Comparison of ENCODE assay signal across 9 cellular contexts in genomic region chr15:70722266-70723123, GRCh38. TPM values are rescaled to one million over a fixed set of nuclear protein-coding genes. Genes with fewer than 3 reads are reported as not detected.
DNase-seq lines count a peak whose midpoint lies in the region; ATAC-seq and TF ChIP-seq lines count a peak whose summit lies in the region.
"Had no signal": no experiment of that assay in that cellular context is flagged by ENCODE, and none has a peak within 500 bp of the region (broad histone marks: within the 10 kb centered on the region; RNA-seq: fewer than 3 reads in every experiment).

No MANE protein-coding gene starts in this region.

- H3K4me3 ChIP-seq in mammary epithelial cell (replicated peaks in 1 of 3; ENCODE audit: insufficient read depth in 1 of 3, low read depth in 2 of 3, low read length in 3 of 3) (no peak overlapping the region), lung (no peak overlapping the region)

- no peaks in the 10 kb centered on the region for H3K9me3 ChIP-seq in mammary epithelial cell (replicated peaks; ENCODE audit: insufficient read depth, low read length)
- no peaks in the 10 kb centered on the region for H3K9me3 ChIP-seq in lung (ENCODE audit: control insufficient read depth in 2 of 2, insufficient read depth in 1 of 2, low read length in 1 of 2)

- 82% methylated on average over 3 of the region's 3 CpGs for WGBS in mammary epithelial cell (ENCODE audit: low coverage, missing lambda C conversion rate)
- 69 to 83% methylated on average over 3 of the region's 3 CpGs for WGBS in lung, 2 donors

- dilution Hi-C loops in mammary epithelial cell (cut with HindIII; ENCODE audit: low sequenced_read_pairs) = no loop called here

- no peak overlapping the region for H3K9ac ChIP-seq in mammary epithelial cell (ENCODE audit: insufficient read depth, low read length)

- H3K79me2 ChIP-seq in mammary epithelial cell (ENCODE audit: insufficient read depth, low read length) = peaks cover 19% of the 10 kb centered on the region

- ATAC-seq in lung (ENCODE audit: insufficient read depth, low FRiP score) = no peak
- no peak for ATAC-seq in activated naive CD4-positive, alpha-beta T cell treated with anti-CD3 and anti-CD28 coated beads, Interleukin-2, amount 50 U/mL, for 72 hours
- no peak for ATAC-seq in HG03520 (IDR thresholded peaks at IDR 0.05; ENCODE audit: unreplicated experiment)
- ATAC-seq: activated T-cell treated with anti-CD3 and anti-CD28 coated beads, Interleukin-2, amount 50 U/mL, for 72 hours had no signal

- no peaks in the 10 kb centered on the region for H3K4me1 ChIP-seq in mammary epithelial cell (ENCODE audit: insufficient read depth, low read length)
- H3K4me1 ChIP-seq in lung (ENCODE audit: control insufficient read depth in 2 of 2, insufficient read depth in 2 of 2, low read length in 2 of 2) = peaks cover 3 to 7% of the 10 kb centered on the region in 2 donors

- no peaks in the 10 kb centered on the region for H3K36me3 ChIP-seq in mammary epithelial cell (ENCODE audit: insufficient read depth, low read length)
- no peaks in the 10 kb centered on the region for H3K36me3 ChIP-seq in lung (ENCODE audit: control insufficient read depth in 2 of 2, insufficient read depth in 2 of 2, low read length in 2 of 2)

- peak; percentile 74 to 77 for TF ChIP-seq CTCF in mammary epithelial cell (conservative IDR thresholded peaks at IDR 0.05 in 1 of 2, IDR thresholded peaks at IDR 0.05 in 1 of 2; ENCODE audit: extremely low read depth in 1 of 2, insufficient read depth in 1 of 2, low read depth in 1 of 2, low read length in 2 of 2)
- peak; percentile 43 for TF ChIP-seq CTCF in lung (IDR thresholded peaks at IDR 0.05; ENCODE audit: control extremely low read depth, extremely low read depth)

- no peaks in the 10 kb centered on the region for H3K9me3 Mint-ChIP-seq in activated naive CD4-positive, alpha-beta T cell treated with anti-CD3 and anti-CD28 coated beads, Interleukin-2, amount 50 U/mL, for 72 hours
- H3K9me3 Mint-ChIP-seq: activated T-cell treated with anti-CD3 and anti-CD28 coated beads, Interleukin-2, amount 50 U/mL, for 72 hours had no signal

- intact Hi-C loops in mammary epithelial cell (cut with micrococcal nuclease) = loop anchor here (1.0 to 10.0 kb wide), 3 partner anchors 43 to 1248 kb away; no protein-coding TSS in a partner anchor

- no peak overlapping the region for H3K27ac ChIP-seq in mammary epithelial cell (ENCODE audit: insufficient read depth, low read depth, low read length)
- no peak overlapping the region for H3K27ac ChIP-seq in lung (ENCODE audit: low read depth in 1 of 2, low read length in 1 of 2)

- H4K20me1 ChIP-seq in mammary epithelial cell (ENCODE audit: insufficient read depth, low read length) = no peaks in the 10 kb centered on the region

- H3K27me3 ChIP-seq in mammary epithelial cell (ENCODE audit: insufficient read depth, low read length) = no peaks in the 10 kb centered on the region
- H3K27me3 ChIP-seq in lung (ENCODE audit: control insufficient read depth, insufficient read depth) = no peaks in the 10 kb centered on the region

- no TSS peak for BruUV-seq in mammary epithelial cell (replicated peaks; lab: Mats Ljungman, UMichigan)

- CTCF ChIA-PET in mammary epithelial cell (lab: Charles Lee; ENCODE audit: low non-redundant PET) = interaction anchor here (0.5 to 1.0 kb wide), 9 partner anchors 21 to 1248 kb away, joined by 3 to 10 read pairs (median 7); no protein-coding TSS in a partner anchor

- no peak overlapping the region for H3K4me2 ChIP-seq in mammary epithelial cell (ENCODE audit: insufficient read depth, low read depth, low read length)

- peak; percentile 48 for DNase-seq in SIG-M5 treated with dmso at 0.1 percent for 504 hours (lab: John Stamatoyannopoulos, UW; ENCODE audit: unreplicated experiment)
- no peak for DNase-seq in SIG-M5 (lab: John Stamatoyannopoulos, UW)
- peak; percentile 26 for DNase-seq in NCI-H2227 (lab: John Stamatoyannopoulos, UW; ENCODE audit: unreplicated experiment)
- DNase-seq in mammary epithelial cell = no peak
- DNase-seq in lung (ENCODE audit: low spot score) = no peak
- DNase-seq in activated naive CD4-positive, alpha-beta T cell treated with anti-CD3 and anti-CD28 coated beads, Interleukin-2, amount 50 U/mL, for 72 hours (ENCODE audit: low spot score in 2 of 2) = no peak
- no peak for DNase-seq in activated CD4-positive, alpha-beta T cell treated with anti-CD3 and anti-CD28 coated beads for 1 hour

- in situ Hi-C loops in mammary epithelial cell (cut with MboI; ENCODE audit: low sequenced_read_pairs in 2 of 2) = no loop called here

- H3K36me3 Mint-ChIP-seq in activated naive CD4-positive, alpha-beta T cell treated with anti-CD3 and anti-CD28 coated beads, Interleukin-2, amount 50 U/mL, for 72 hours = no peaks in the 10 kb centered on the region

- H2AFZ ChIP-seq in mammary epithelial cell (ENCODE audit: low read depth, low read length) = no peak overlapping the region

- no peak overlapping the region for H3K27ac Mint-ChIP-seq in activated naive CD4-positive, alpha-beta T cell treated with anti-CD3 and anti-CD28 coated beads, Interleukin-2, amount 50 U/mL, for 72 hours
- H3K27ac Mint-ChIP-seq: activated T-cell treated with anti-CD3 and anti-CD28 coated beads, Interleukin-2, amount 50 U/mL, for 72 hours had no signal

RNA-seq across cellular contexts. Expression of gene UACA, which starts 40.9 kb away (rescaled TPM):
- 10 to 100 TPM; 19.2 to 39.6 TPM for total RNA-seq in mammary epithelial cell
- 19.0 TPM for polyA plus RNA-seq in mammary epithelial cell
- polyA minus RNA-seq in mammary epithelial cell = 81.9 TPM
- total RNA-seq in lung = 100 to 1,000 TPM in 1 of 2 donors, 10 to 100 TPM in 1; 37.1 to 195 TPM
- 10 to 100 TPM in 1 of 2 donors, 1 to 10 TPM in 1; 9.2 to 38.7 TPM for polyA plus RNA-seq in lung
- 1 to 10 TPM; 2.8 to 7.7 TPM for total RNA-seq in activated naive CD4-positive, alpha-beta T cell treated with anti-CD3 and anti-CD28 coated beads, Interleukin-2, amount 50 U/mL, for 72 hours

Comparison
In these comparisons a context has a peak if more than half of its experiments do, and no peak if none do; other contexts are left out.
1. DNase-seq: peak in SIG-M5 treated with dmso at 0.1 percent for 504 hours (single experiment) and NCI-H2227 (single experiment); none in SIG-M5 (single experiment), mammary epithelial cell (single experiment), lung (single experiment), activated naive CD4-positive, alpha-beta T cell treated with anti-CD3 and anti-CD28 coated beads, Interleukin-2, amount 50 U/mL, for 72 hours (0 of 2) and activated CD4-positive, alpha-beta T cell treated with anti-CD3 and anti-CD28 coated beads for 1 hour (single experiment).